In genomic region chr4:140659935-140660710, GRCh38 we compare ENCODE assay signal across 18 cellular contexts.
DNase-seq lines count a peak whose midpoint lies in the region; ATAC-seq, FAIRE-seq and TF ChIP-seq lines count a peak whose summit lies in the region.
"Had no signal": no experiment of that assay in that cellular context is flagged by ENCODE, and none has a peak within 500 bp of the region (broad histone marks: within the 10 kb centered on the region; RNA-seq: fewer than 3 reads in every experiment).

No MANE protein-coding gene starts in this region.

- TF ChIP-seq POLR2A in gastrocnemius medialis (IDR thresholded peaks at IDR 0.05) = no peak

- in situ Hi-C loops in gastrocnemius medialis (cut with MboI; ENCODE audit: low sequenced_read_pairs in 4 of 4) = no loop called here

- H3K36me3 Mint-ChIP-seq in mesothelial cell of epicardium = peaks cover 58% of the 10 kb centered on the region
- H3K36me3 Mint-ChIP-seq: CD8-positive, alpha-beta T cell had no signal

- no peaks in the 10 kb centered on the region for H3K9me3 Mint-ChIP-seq in mesothelial cell of epicardium
- H3K9me3 Mint-ChIP-seq: CD8-positive, alpha-beta T cell had no signal

- H3K4me3 ChIP-seq in epithelial cell of esophagus (ENCODE audit: low read length) (no peak overlapping the region), gastrocnemius medialis (no peak overlapping the region)
- H3K4me3 ChIP-seq: PC-9 had no signal

- H3K27me3 Mint-ChIP-seq in mesothelial cell of epicardium (ENCODE audit: low read depth) = no peaks in the 10 kb centered on the region

- H3K27ac Mint-ChIP-seq in mesothelial cell of epicardium = peak overlapping the region; percentile 90
- H3K27ac Mint-ChIP-seq: CD8-positive, alpha-beta T cell had no signal

- no peaks in the 10 kb centered on the region for H3K27me3 ChIP-seq in gastrocnemius medialis

- intact Hi-C loops in gastrocnemius medialis (cut with DNase I; ENCODE audit: low total_unique reads) = no loop called here

- H3K4me1 Mint-ChIP-seq in mesothelial cell of epicardium = peaks cover 23% of the 10 kb centered on the region

- FAIRE-seq in RCC 7860 (lab: Jason Lieb, UNC) (no peak), HTR-8/SVneo (lab: Jason Lieb, UNC) (no peak)
- FAIRE-seq: G401.6, H1 had no signal

- H3K9me3 ChIP-seq in gastrocnemius medialis = no peaks in the 10 kb centered on the region
- H3K9me3 ChIP-seq: SK-N-SH had no signal

- no peak overlapping the region for H3K4me3 Mint-ChIP-seq in mesothelial cell of epicardium
- H3K4me3 Mint-ChIP-seq: CD8-positive, alpha-beta T cell had no signal

- no peak overlapping the region for H3K27ac ChIP-seq in gastrocnemius medialis
- H3K27ac ChIP-seq: PC-9 had no signal

- ATAC-seq in HG03045 (IDR thresholded peaks at IDR 0.05; ENCODE audit: unreplicated experiment) (no peak), gastrocnemius medialis (no peak)
- ATAC-seq: CD8-positive, alpha-beta T cell had no signal

- H3K36me3 ChIP-seq in gastrocnemius medialis = peaks cover 0 to 5% of the 10 kb centered on the region in 2 donors

- H3K4me1 ChIP-seq in gastrocnemius medialis = no peaks in the 10 kb centered on the region

- no peak for TF ChIP-seq CTCF in epithelial cell of esophagus (IDR thresholded peaks at IDR 0.05; ENCODE audit: insufficient read depth, low read depth, low read length, missing control alignments)
- no peak for TF ChIP-seq CTCF in mesothelial cell of epicardium (IDR thresholded peaks at IDR 0.05; ENCODE audit: unreplicated experiment)
- no peak for TF ChIP-seq CTCF in gastrocnemius medialis (IDR thresholded peaks at IDR 0.05 in 4 of 5, conservative IDR thresholded peaks at IDR 0.05 in 1 of 5)

- DNase-seq in Daoy (ENCODE audit: low read depth) (peak; percentile 2), NCI-H526 (lab: John Stamatoyannopoulos, UW) (peak; percentile 93 to 96), epithelial cell of esophagus (ENCODE audit: low read depth) (peak; percentile 14), mesothelial cell of epicardium (ENCODE audit: low spot score in 2 of 2, unreplicated experiment in 2 of 2) (no peak), RCC 7860 (ENCODE audit: low spot score) (no peak), gastrocnemius medialis (no peak), HTR-8/SVneo (ENCODE audit: insufficient read length, low spot score) (no peak)
- DNase-seq: CD8-positive, alpha-beta T cell; NCI-H1417; NCI-H187 treated with DMSO at 0.1 percent for 48 hours; NCI-H2171; NCI-H446 treated with DMSO at 0.1 percent for 48 hours; NCI-H774; PC-9; SK-N-SH had no signal

Comparison
In these comparisons a context has a peak if more than half of its experiments do, and no peak if none do; other contexts are left out.
1. DNase-seq: peak in Daoy (single experiment), NCI-H526 (2 of 2) and epithelial cell of esophagus (single experiment); none in mesothelial cell of epicardium (0 of 2), RCC 7860 (single experiment), gastrocnemius medialis (0 of 2) and HTR-8/SVneo (single experiment).